19 cellular contexts compared by ENCODE assay signal in genomic region chr2:26530141-26530540, GRCh38. TPM values are rescaled to one million over a fixed set of nuclear protein-coding genes. Genes with fewer than 3 reads are reported as not detected.
"Had no signal": no experiment of that assay in that cellular context is flagged by ENCODE, and none has a peak within 500 bp of the region (broad histone marks: within the 10 kb centered on the region; RNA-seq: fewer than 3 reads in every experiment).

No MANE protein-coding gene starts in this region.

- H3K36me3 ChIP-seq: esophagus muscularis mucosa, gastroesophageal sphincter, heart left ventricle, right lobe of liver, SJSA1, thyroid gland had no signal

- H3K27me3 ChIP-seq: right lobe of liver, thyroid gland had no signal

- H3K9me3 ChIP-seq: esophagus muscularis mucosa, gastroesophageal sphincter, heart left ventricle, psoas muscle, right lobe of liver, SJSA1, thyroid gland had no signal

- H3K27ac ChIP-seq: esophagus muscularis mucosa, gastroesophageal sphincter, heart left ventricle, psoas muscle, right lobe of liver, SJSA1, thyroid gland had no signal

- H3K4me1 ChIP-seq: esophagus muscularis mucosa, gastroesophageal sphincter, right lobe of liver, SJSA1, thyroid gland had no signal

- ATAC-seq: activated CD4-positive, alpha-beta T cell treated with anti-CD3 and anti-CD28 coated beads for 36 hours; gastroesophageal sphincter; heart left ventricle; left ventricle myocardium superior; naive thymus-derived CD8-positive, alpha-beta T cell; psoas muscle; right lobe of liver; WTC11 had no signal

- DNase-seq: activated CD4-positive, alpha-beta memory T cell treated with anti-CD3 and anti-CD28 coated beads for 36 hours; activated CD4-positive, alpha-beta T cell treated with anti-CD3 and anti-CD28 coated beads for 36 hours; activated naive CD4-positive, alpha-beta T cell treated with Interleukin-2 at 50 U/mL for 16 hours; activated naive CD8-positive, alpha-beta T cell treated with anti-CD3 and anti-CD28 coated beads, Interleukin-2, amount 10 ng/mL, durations not matched to agents 7 days and 5 days; activated T-cell treated with anti-CD3 and anti-CD28 coated beads for 4 hours; cortex of kidney; left ventricle myocardium superior; naive thymus-derived CD8-positive, alpha-beta T cell; psoas muscle; stimulated activated naive CD4-positive, alpha-beta T cell; thyroid gland had no signal

- H3K4me3 ChIP-seq: esophagus muscularis mucosa, gastroesophageal sphincter, heart left ventricle, psoas muscle, right lobe of liver, SJSA1, thyroid gland had no signal

RNA-seq across cellular contexts. Expression of gene OTOF, which starts 52.2 kb away (rescaled TPM):
- total RNA-seq: kidney epithelial cell, left ventricle myocardium superior, osteocyte, SJSA1 had no signal
